ENCODE assay signal across 14 cellular contexts in the genomic region with DNA sequence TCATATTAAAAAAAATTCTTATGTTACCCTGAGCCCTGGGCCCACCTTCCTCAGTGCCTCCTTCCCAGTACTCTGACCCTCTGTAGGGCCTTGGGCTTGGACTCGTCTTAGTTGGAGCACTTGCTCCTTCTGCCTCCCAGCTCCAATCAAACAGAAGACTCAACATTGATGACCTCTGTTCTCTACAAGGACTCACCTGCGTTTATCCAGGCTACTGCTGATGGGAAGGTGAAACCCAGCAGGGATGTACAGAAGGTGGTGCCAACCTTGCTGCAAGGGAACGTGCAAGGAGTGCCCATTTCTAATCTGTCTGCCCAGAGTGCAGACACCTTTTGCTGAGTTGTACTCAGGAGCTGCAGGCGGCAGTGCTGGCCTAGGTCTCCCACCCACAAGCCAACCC. TPM values are rescaled to one million over a fixed set of nuclear protein-coding genes. Genes with fewer than 3 reads are reported as not detected.
DNase-seq lines count a peak whose midpoint lies in the region; ATAC-seq and TF ChIP-seq lines count a peak whose summit lies in the region.
"Had no signal": no experiment of that assay in that cellular context is flagged by ENCODE, and none has a peak within 500 bp of the region (broad histone marks: within the 10 kb centered on the region; RNA-seq: fewer than 3 reads in every experiment).

No MANE protein-coding gene starts in this region.

- no peak overlapping the region for H2BK12ac ChIP-seq in neuronal stem cell (ENCODE audit: low read length)

- no peak overlapping the region for H3K23ac ChIP-seq in neuronal stem cell (ENCODE audit: low read depth, low read length, poor library complexity)

- peaks cover 72% of the 10 kb centered on the region for H3K4me1 Mint-ChIP-seq in activated T-cell treated with anti-CD3 and anti-CD28 coated beads, Interleukin-2, amount 50 U/mL, for 24 hours (ENCODE audit: low read depth)
- peaks cover 88% of the 10 kb centered on the region for H3K4me1 Mint-ChIP-seq in CD8-positive, alpha-beta T cell (ENCODE audit: low read depth)
- H3K4me1 Mint-ChIP-seq in activated naive CD8-positive, alpha-beta T cell treated with anti-CD3 and anti-CD28 coated beads, Interleukin-2, amount 50 U/mL, for 24 hours: peaks cover 72% of the 10 kb centered on the region

- no peak overlapping the region for H2BK15ac ChIP-seq in neuronal stem cell (ENCODE audit: low read length)

- H3K27ac ChIP-seq in CD8-positive, alpha-beta T cell (ENCODE audit: low read depth, low read length): no peak overlapping the region
- H3K27ac ChIP-seq in neuronal stem cell (replicated peaks; ENCODE audit: low read length): no peak overlapping the region

- H2BK5ac ChIP-seq in neuronal stem cell (ENCODE audit: low read length): peak overlapping the region; percentile 54

- no peaks in the 10 kb centered on the region for H3K9me3 Mint-ChIP-seq in activated T-cell treated with anti-CD3 and anti-CD28 coated beads, Interleukin-2, amount 50 U/mL, for 24 hours
- no peaks in the 10 kb centered on the region for H3K9me3 Mint-ChIP-seq in CD8-positive, alpha-beta T cell
- H3K9me3 Mint-ChIP-seq in activated naive CD8-positive, alpha-beta T cell treated with anti-CD3 and anti-CD28 coated beads, Interleukin-2, amount 50 U/mL, for 24 hours: no peaks in the 10 kb centered on the region
- H3K9me3 Mint-ChIP-seq: GM23338 had no signal

- H3K36me3 Mint-ChIP-seq in activated T-cell treated with anti-CD3 and anti-CD28 coated beads, Interleukin-2, amount 50 U/mL, for 24 hours (ENCODE audit: low read depth): peaks cover 84% of the 10 kb centered on the region
- H3K36me3 Mint-ChIP-seq in CD8-positive, alpha-beta T cell: peaks cover 44% of the 10 kb centered on the region
- peaks cover 72% of the 10 kb centered on the region for H3K36me3 Mint-ChIP-seq in activated naive CD8-positive, alpha-beta T cell treated with anti-CD3 and anti-CD28 coated beads, Interleukin-2, amount 50 U/mL, for 24 hours (ENCODE audit: low read depth)

- H2AFZ ChIP-seq in neuronal stem cell (ENCODE audit: low read length): no peak overlapping the region
- H2AFZ ChIP-seq: GM23338 had no signal

- no peak overlapping the region for H3K4me2 ChIP-seq in neuronal stem cell (ENCODE audit: insufficient read depth, low read length, poor library complexity, severe bottlenecking)
- H3K4me2 ChIP-seq: GM23338 had no signal

- H3K4me3 Mint-ChIP-seq in activated T-cell treated with anti-CD3 and anti-CD28 coated beads, Interleukin-2, amount 50 U/mL, for 24 hours: peak overlapping the region; percentile 32
- no peak overlapping the region for H3K4me3 Mint-ChIP-seq in CD8-positive, alpha-beta T cell
- H3K4me3 Mint-ChIP-seq in activated naive CD8-positive, alpha-beta T cell treated with anti-CD3 and anti-CD28 coated beads, Interleukin-2, amount 50 U/mL, for 24 hours: peak overlapping the region; percentile 54
- H3K4me3 Mint-ChIP-seq: GM23338 had no signal

- WGBS in neuronal stem cell (ENCODE audit: extremely low coverage in 2 of 2, insufficient read length in 2 of 2, insufficient replicate concordance in 1 of 2), 2 donors: no CpG with 5 or more reads among the region's 4 CpGs

- DNase-seq in activated T-cell treated with anti-CD3 and anti-CD28 coated beads, Interleukin-2, amount 50 U/mL, for 24 hours: no peak
- DNase-seq in activated T-cell treated with anti-CD3 and anti-CD28 coated beads, Interleukin-2, amount 50 U/mL, for 1 hour: no peak
- DNase-seq in CD8-positive, alpha-beta T cell: no peak
- DNase-seq in activated naive CD8-positive, alpha-beta T cell treated with anti-CD3 and anti-CD28 coated beads, Interleukin-2, amount 50 U/mL, for 24 hours: no peak
- DNase-seq in neuronal stem cell (ENCODE audit: low spot score): no peak
- DNase-seq: DND-41, GDM1, NCI-H146, NCI-H2107, NCI-H226, NCI-H526 treated with DMSO at 0.1 percent for 48 hours had no signal

- H3K4ac ChIP-seq in neuronal stem cell (ENCODE audit: low read length): no peak overlapping the region

- no peak for TF ChIP-seq CTCF in CD8-positive, alpha-beta T cell (IDR thresholded peaks at IDR 0.05)

- peak overlapping the region; percentile 14 for H3K14ac ChIP-seq in neuronal stem cell (ENCODE audit: low read length)

- H3K4me3 ChIP-seq in CD8-positive, alpha-beta T cell (ENCODE audit: low read depth, low read length): no peak overlapping the region
- no peak overlapping the region for H3K4me3 ChIP-seq in neuronal stem cell (ENCODE audit: low read length in 2 of 2)
- H3K4me3 ChIP-seq: GM23338 had no signal

- POLR2A ChIA-PET in CD8-positive, alpha-beta T cell (lab: Charles Lee): interaction anchor here (1.0 kb wide), 2 partner anchors 11 to 75 kb away, joined by 3 read pairs; no protein-coding TSS in a partner anchor

- no peak overlapping the region for H3K9ac ChIP-seq in neuronal stem cell (ENCODE audit: low read depth, low read length, poor library complexity)

- H3K36me3 ChIP-seq in CD8-positive, alpha-beta T cell (ENCODE audit: insufficient read depth, low read length): no peaks in the 10 kb centered on the region
- H3K36me3 ChIP-seq in neuronal stem cell (replicated peaks in 1 of 2; ENCODE audit: control insufficient read depth in 2 of 2, insufficient read depth in 2 of 2, low read length in 2 of 2): peaks cover 4 to 91% of the 10 kb centered on the region in 2 donors

- CTCF ChIA-PET in CD8-positive, alpha-beta T cell (lab: Charles Lee): interaction anchor here (1.0 kb wide), 1 partner anchor 208 kb away, joined by 3 read pairs; no protein-coding TSS in a partner anchor

- peak overlapping the region; percentile 96 for H3K27ac Mint-ChIP-seq in activated T-cell treated with anti-CD3 and anti-CD28 coated beads, Interleukin-2, amount 50 U/mL, for 24 hours
- peak overlapping the region; percentile 84 for H3K27ac Mint-ChIP-seq in CD8-positive, alpha-beta T cell
- no peak overlapping the region for H3K27ac Mint-ChIP-seq in activated naive CD8-positive, alpha-beta T cell treated with anti-CD3 and anti-CD28 coated beads, Interleukin-2, amount 50 U/mL, for 24 hours
- H3K27ac Mint-ChIP-seq: GM23338 had no signal

- no peak for ATAC-seq in CD8-positive, alpha-beta T cell
- ATAC-seq in activated naive CD8-positive, alpha-beta T cell treated with anti-CD3 and anti-CD28 coated beads, Interleukin-2, amount 50 U/mL, for 24 hours: no peak
- ATAC-seq in GM21619 (IDR thresholded peaks at IDR 0.05; ENCODE audit: unreplicated experiment): no peak
- ATAC-seq in HG02610 (IDR thresholded peaks at IDR 0.05; ENCODE audit: unreplicated experiment): no peak
- ATAC-seq: GM23338 had no signal

- no peaks in the 10 kb centered on the region for H3K27me3 Mint-ChIP-seq in activated T-cell treated with anti-CD3 and anti-CD28 coated beads, Interleukin-2, amount 50 U/mL, for 24 hours
- no peaks in the 10 kb centered on the region for H3K27me3 Mint-ChIP-seq in CD8-positive, alpha-beta T cell (ENCODE audit: low read depth)
- H3K27me3 Mint-ChIP-seq in activated naive CD8-positive, alpha-beta T cell treated with anti-CD3 and anti-CD28 coated beads, Interleukin-2, amount 50 U/mL, for 24 hours: no peaks in the 10 kb centered on the region

- H2BK120ac ChIP-seq in neuronal stem cell (ENCODE audit: low read depth, low read length): no peak overlapping the region

- no peaks in the 10 kb centered on the region for H3K27me3 ChIP-seq in CD8-positive, alpha-beta T cell (ENCODE audit: insufficient read depth, low read length)
- H3K27me3 ChIP-seq in neuronal stem cell (ENCODE audit: control insufficient read depth in 3 of 3, insufficient read depth in 3 of 3, low read depth in 1 of 3, low read length in 3 of 3): no peaks in the 10 kb centered on the region

- peak overlapping the region; percentile 76 for H3K18ac ChIP-seq in neuronal stem cell (ENCODE audit: low read length)

- H2AK5ac ChIP-seq in neuronal stem cell (ENCODE audit: low read depth, low read length): no peak overlapping the region

- H3K4me1 ChIP-seq in CD8-positive, alpha-beta T cell (ENCODE audit: insufficient read depth, low read length): peaks cover 63% of the 10 kb centered on the region
- peaks cover 0 to 4% of the 10 kb centered on the region in 2 donors for H3K4me1 ChIP-seq in neuronal stem cell (ENCODE audit: control insufficient read depth in 2 of 2, insufficient read depth in 1 of 2, low read depth in 1 of 2, low read length in 2 of 2)

- H3K9me3 ChIP-seq in CD8-positive, alpha-beta T cell (ENCODE audit: low read length): no peaks in the 10 kb centered on the region
- H3K9me3 ChIP-seq in neuronal stem cell (replicated peaks in 1 of 2; ENCODE audit: control insufficient read depth in 2 of 2, insufficient read depth in 1 of 2, low read depth in 1 of 2, low read length in 2 of 2): peaks cover 2 to 22% of the 10 kb centered on the region in 2 donors

- intact Hi-C loops in CD8-positive, alpha-beta T cell (cut with DNase I, micrococcal nuclease): loop anchor here in 1 of 2 experiments (5.0 kb wide), 1 partner anchor 38 kb away; the partner anchor contains the start of gene FYN

- H3K79me1 ChIP-seq in neuronal stem cell (ENCODE audit: low read depth, low read length): peaks cover 6% of the 10 kb centered on the region

- no peak overlapping the region for H4K8ac ChIP-seq in neuronal stem cell (ENCODE audit: low read depth, low read length)

- H4K91ac ChIP-seq in neuronal stem cell (ENCODE audit: low read depth, low read length, poor library complexity): no peak overlapping the region

RNA-seq across cellular contexts. Expression of gene FYN, which starts 38.9 kb away (rescaled TPM):
- total RNA-seq in CD8-positive, alpha-beta T cell: 100 to 1,000 TPM; 479 to 483 TPM
- 176 TPM for polyA plus RNA-seq in neuronal stem cell (2013, experiment 1 of 2)
- polyA plus RNA-seq in neuronal stem cell (2013, experiment 2 of 2): 174 TPM
